In the genomic region with DNA sequence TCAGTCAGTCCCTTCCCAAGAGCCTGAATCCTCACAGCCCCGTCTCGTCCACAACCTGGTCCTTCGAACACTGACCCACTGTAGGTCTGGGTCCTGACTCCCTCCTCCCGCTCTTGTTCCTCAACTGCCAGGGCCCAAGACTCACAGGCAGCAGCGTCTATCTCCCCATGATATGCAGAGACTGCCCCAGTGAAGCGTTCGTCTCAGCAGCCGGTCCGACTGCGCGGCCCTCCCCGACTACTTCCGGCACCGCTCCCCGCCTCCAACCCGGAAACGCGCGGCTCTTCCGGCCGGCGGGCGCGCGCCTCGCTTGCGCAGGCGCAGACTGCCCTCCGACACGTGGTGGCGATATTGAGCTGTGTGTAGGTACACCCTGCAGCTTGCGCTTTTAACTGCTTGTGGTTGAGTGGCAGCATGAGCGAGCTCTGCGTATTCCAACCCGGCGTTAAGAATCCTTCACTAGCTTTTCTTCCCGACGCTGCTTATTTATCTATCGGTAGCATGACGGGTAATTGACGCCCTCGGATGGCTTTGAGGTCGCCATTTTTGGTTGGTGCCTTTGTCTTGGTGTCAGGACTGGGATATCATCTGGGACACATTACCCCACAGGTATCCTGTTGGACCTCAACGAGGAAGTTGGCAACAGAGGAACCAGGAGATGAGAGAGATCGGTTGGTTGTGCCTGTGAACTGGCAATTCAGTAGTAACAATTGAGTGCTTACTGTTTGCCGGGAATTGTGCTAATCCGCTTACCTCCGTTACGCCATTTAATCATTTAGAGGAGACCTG, we compare ENCODE assay signal across 8 cellular contexts.
DNase-seq lines count a peak whose midpoint lies in the region; ATAC-seq and TF ChIP-seq lines count a peak whose summit lies in the region.

A gene with protein sequence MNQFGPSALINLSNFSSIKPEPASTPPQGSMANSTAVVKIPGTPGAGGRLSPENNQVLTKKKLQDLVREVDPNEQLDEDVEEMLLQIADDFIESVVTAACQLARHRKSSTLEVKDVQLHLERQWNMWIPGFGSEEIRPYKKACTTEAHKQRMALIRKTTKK (minus strand): TSS at position 221 of the 789 bp plus-strand sequence. CDS start 20,986 bp downstream, outside the sequence.

- peak; percentile 100 for TF ChIP-seq POLR2A in erythroblast (IDR thresholded peaks at IDR 0.05; ENCODE audit: low read length)

- H3K4me1 ChIP-seq in muscle layer of colon (ENCODE audit: insufficient read depth, low read length), result peaks cover 29% of the 10 kb centered on the region

- ATAC-seq in GM21529 (IDR thresholded peaks at IDR 0.05; ENCODE audit: unreplicated experiment), result peak; percentile 72

- no peaks in the 10 kb centered on the region for H3K9me3 ChIP-seq in muscle layer of colon (ENCODE audit: low read length)

- peak within 1 kb of the TSS; percentile 85 for H3K27ac ChIP-seq in muscle layer of colon (ENCODE audit: low read depth, low read length)

- DNase-seq in DMS153 treated with DMSO at 0.1 percent for 48 hours (lab: John Stamatoyannopoulos, UW; ENCODE audit: unreplicated experiment) (peak; percentile 100), OCI-M2 (lab: John Stamatoyannopoulos, UW; ENCODE audit: unreplicated experiment) (peak; percentile 72), activated T-cell treated with anti-CD3 and anti-CD28 coated beads for 48 hours (ENCODE audit: low read depth) (peak; percentile 92), erythroblast (lab: John Stamatoyannopoulos, UW) (peak; percentile 98)
- DNase-seq in stimulated activated CD8-positive, alpha-beta memory T cell treated with anti-CD3 and anti-CD28 coated beads, Interleukin-7, amount 100 ng/mL, for 24 hours (ENCODE audit: low read depth), result peak; percentile 74

- TF ChIP-seq EP300 in Ishikawa (IDR thresholded peaks at IDR 0.05; ENCODE audit: borderline replicate concordance), result no peak; the same call in 1 of the 2 replicates

- H3K27me3 ChIP-seq in muscle layer of colon (ENCODE audit: control insufficient read depth in 1 of 2, insufficient read depth in 2 of 2, low read length in 2 of 2), result no peaks in the 10 kb centered on the region

- peak within 1 kb of the TSS; percentile 47 to 92 for H3K4me3 ChIP-seq in muscle layer of colon (ENCODE audit: low read depth in 1 of 2, low read length in 2 of 2)

- TF ChIP-seq RAD21 in Ishikawa (IDR thresholded peaks at IDR 0.05; ENCODE audit: low read depth), result peak; percentile 51; the same call in 1 of the 2 replicates

- peak within 1 kb of the TSS; percentile 94 for H3K9ac ChIP-seq in muscle layer of colon (ENCODE audit: low read length)

- H3K36me3 ChIP-seq in muscle layer of colon (ENCODE audit: insufficient read depth, low read length), result no peaks in the 10 kb centered on the region

TF ChIP-seq in Ishikawa, 13 proteins besides CTCF, POLR2A, EP300 and RAD21:
- TF ChIP-seq, protein P1, sequence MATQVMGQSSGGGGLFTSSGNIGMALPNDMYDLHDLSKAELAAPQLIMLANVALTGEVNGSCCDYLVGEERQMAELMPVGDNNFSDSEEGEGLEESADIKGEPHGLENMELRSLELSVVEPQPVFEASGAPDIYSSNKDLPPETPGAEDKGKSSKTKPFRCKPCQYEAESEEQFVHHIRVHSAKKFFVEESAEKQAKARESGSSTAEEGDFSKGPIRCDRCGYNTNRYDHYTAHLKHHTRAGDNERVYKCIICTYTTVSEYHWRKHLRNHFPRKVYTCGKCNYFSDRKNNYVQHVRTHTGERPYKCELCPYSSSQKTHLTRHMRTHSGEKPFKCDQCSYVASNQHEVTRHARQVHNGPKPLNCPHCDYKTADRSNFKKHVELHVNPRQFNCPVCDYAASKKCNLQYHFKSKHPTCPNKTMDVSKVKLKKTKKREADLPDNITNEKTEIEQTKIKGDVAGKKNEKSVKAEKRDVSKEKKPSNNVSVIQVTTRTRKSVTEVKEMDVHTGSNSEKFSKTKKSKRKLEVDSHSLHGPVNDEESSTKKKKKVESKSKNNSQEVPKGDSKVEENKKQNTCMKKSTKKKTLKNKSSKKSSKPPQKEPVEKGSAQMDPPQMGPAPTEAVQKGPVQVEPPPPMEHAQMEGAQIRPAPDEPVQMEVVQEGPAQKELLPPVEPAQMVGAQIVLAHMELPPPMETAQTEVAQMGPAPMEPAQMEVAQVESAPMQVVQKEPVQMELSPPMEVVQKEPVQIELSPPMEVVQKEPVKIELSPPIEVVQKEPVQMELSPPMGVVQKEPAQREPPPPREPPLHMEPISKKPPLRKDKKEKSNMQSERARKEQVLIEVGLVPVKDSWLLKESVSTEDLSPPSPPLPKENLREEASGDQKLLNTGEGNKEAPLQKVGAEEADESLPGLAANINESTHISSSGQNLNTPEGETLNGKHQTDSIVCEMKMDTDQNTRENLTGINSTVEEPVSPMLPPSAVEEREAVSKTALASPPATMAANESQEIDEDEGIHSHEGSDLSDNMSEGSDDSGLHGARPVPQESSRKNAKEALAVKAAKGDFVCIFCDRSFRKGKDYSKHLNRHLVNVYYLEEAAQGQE (IDR thresholded peaks at IDR 0.05; ENCODE audit: low read depth), result no peak
- no peak for TF ChIP-seq CEBPB (IDR thresholded peaks at IDR 0.05)
- peak; percentile 98 for TF ChIP-seq TAF1 (IDR thresholded peaks at IDR 0.05; ENCODE audit: low read depth)
- TF ChIP-seq EGR1 (IDR thresholded peaks at IDR 0.05), result no peak
- no peak for TF ChIP-seq FOXM1 (IDR thresholded peaks at IDR 0.05; ENCODE audit: borderline replicate concordance, low read depth)
- TF ChIP-seq, protein P2, sequence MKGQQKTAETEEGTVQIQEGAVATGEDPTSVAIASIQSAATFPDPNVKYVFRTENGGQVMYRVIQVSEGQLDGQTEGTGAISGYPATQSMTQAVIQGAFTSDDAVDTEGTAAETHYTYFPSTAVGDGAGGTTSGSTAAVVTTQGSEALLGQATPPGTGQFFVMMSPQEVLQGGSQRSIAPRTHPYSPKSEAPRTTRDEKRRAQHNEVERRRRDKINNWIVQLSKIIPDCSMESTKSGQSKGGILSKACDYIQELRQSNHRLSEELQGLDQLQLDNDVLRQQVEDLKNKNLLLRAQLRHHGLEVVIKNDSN (IDR thresholded peaks at IDR 0.05), result peak; percentile 83
- no peak; the same call in 1 of the 2 replicates for TF ChIP-seq YY1 (IDR thresholded peaks at IDR 0.05; ENCODE audit: low read depth)
- no peak for TF ChIP-seq ZBTB7A (IDR thresholded peaks at IDR 0.05; ENCODE audit: low read depth)
- TF ChIP-seq TCF12 (IDR thresholded peaks at IDR 0.05; ENCODE audit: low read depth), result peak; percentile 43; the same call in 1 of the 2 replicates
- TF ChIP-seq, protein P3, sequence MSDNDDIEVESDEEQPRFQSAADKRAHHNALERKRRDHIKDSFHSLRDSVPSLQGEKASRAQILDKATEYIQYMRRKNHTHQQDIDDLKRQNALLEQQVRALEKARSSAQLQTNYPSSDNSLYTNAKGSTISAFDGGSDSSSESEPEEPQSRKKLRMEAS (IDR thresholded peaks at IDR 0.05), result peak; percentile 98
- TF ChIP-seq CREB1 (IDR thresholded peaks at IDR 0.05; ENCODE audit: low read depth), result peak; percentile 42; the same call in 1 of the 2 replicates
- peak; percentile 58; the same call in 1 of the 2 replicates for TF ChIP-seq TEAD4 (IDR thresholded peaks at IDR 0.05)
- TF ChIP-seq NFIC (IDR thresholded peaks at IDR 0.05), result 0 out of 2 replicates have a peak, but pooled peaks have one; percentile 30

Comparison
In these comparisons a context has a peak if more than half of its experiments do, and no peak if none do; other contexts are left out.
1. Peak in every context shown above with its lines: DNase-seq, ATAC-seq, H3K4me3 ChIP-seq and H3K27ac ChIP-seq.